Comparison of ENCODE assay signal across 30 cellular contexts in the genomic region with DNA sequence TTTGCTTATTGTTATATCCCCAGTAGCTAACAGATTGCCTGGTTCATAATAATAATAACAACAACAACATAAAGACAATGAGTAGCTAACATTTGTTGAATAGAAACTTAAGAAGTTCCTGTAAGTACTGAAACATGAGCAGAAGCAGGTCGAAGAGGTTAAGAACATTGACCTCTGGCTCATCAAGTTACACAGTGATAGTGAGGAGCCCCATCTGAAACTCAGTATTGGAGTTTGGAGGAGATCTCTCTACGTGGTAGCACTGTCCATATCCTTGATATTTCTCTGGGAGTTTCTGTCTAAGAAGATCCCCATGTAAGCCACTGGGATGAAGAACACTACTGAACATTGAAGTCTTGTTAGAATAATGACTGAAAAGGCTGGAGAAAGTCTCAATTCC.
"Had no signal": no experiment of that assay in that cellular context is flagged by ENCODE, and none has a peak within 500 bp of the region (broad histone marks: within the 10 kb centered on the region; RNA-seq: fewer than 3 reads in every experiment).

No MANE protein-coding gene starts in this region.

- H3K4me3 Mint-ChIP-seq: activated CD4-positive, alpha-beta memory T cell treated with anti-CD3 and anti-CD28 coated beads, Interleukin-2, amount 10 ng/mL, durations not matched to agents 7 days and 5 days; activated CD4-positive, alpha-beta T cell treated with anti-CD3 and anti-CD28 coated beads, Interleukin-2, amount 10 ng/mL, durations not matched to agents 7 days and 5 days; activated naive CD4-positive, alpha-beta T cell treated with anti-CD3 and anti-CD28 coated beads, Interleukin-2, amount 10 ng/mL, durations not matched to agents 7 days and 5 days; activated naive CD8-positive, alpha-beta T cell treated with anti-CD3 and anti-CD28 coated beads, Interleukin-2, amount 10 ng/mL, durations not matched to agents 7 days and 5 days; activated T-cell treated with anti-CD3 and anti-CD28 coated beads, Interleukin-2, amount 50 U/mL, for 24 hours; activated T-cell treated with anti-CD3 and anti-CD28 coated beads, Interleukin-2, amount 50 U/mL, for 72 hours; central memory CD8-positive, alpha-beta T cell; dendritic cell treated with granulocyte-macrophage colony-stimulating factor and Interleukin-4, amounts not matched to agents 40 ng/mL and 50 ng/mL, for 4 days; endodermal cell; WTC11 had no signal

- ATAC-seq: activated naive CD4-positive, alpha-beta T cell treated with anti-CD3 and anti-CD28 coated beads, Interleukin-2, amount 50 U/mL, for 72 hours; activated T-cell treated with anti-CD3 and anti-CD28 coated beads, Interleukin-2, amount 50 U/mL, for 72 hours; esophagus mucosa; foreskin keratinocyte; gastroesophageal sphincter; WTC11 had no signal

- H3K36me3 ChIP-seq: ascending aorta, brain microvascular endothelial cell, gastroesophageal sphincter had no signal

- H3K4me1 ChIP-seq: ascending aorta had no signal

- H3K4me1 Mint-ChIP-seq: activated CD4-positive, alpha-beta memory T cell treated with anti-CD3 and anti-CD28 coated beads, Interleukin-2, amount 10 ng/mL, durations not matched to agents 7 days and 5 days; activated CD4-positive, alpha-beta T cell treated with anti-CD3 and anti-CD28 coated beads, Interleukin-2, amount 10 ng/mL, durations not matched to agents 7 days and 5 days; activated naive CD4-positive, alpha-beta T cell treated with anti-CD3 and anti-CD28 coated beads, Interleukin-2, amount 10 ng/mL, durations not matched to agents 7 days and 5 days; activated naive CD8-positive, alpha-beta T cell treated with anti-CD3 and anti-CD28 coated beads, Interleukin-2, amount 10 ng/mL, durations not matched to agents 7 days and 5 days; central memory CD8-positive, alpha-beta T cell; WTC11 had no signal

- H3K27ac Mint-ChIP-seq: activated CD4-positive, alpha-beta memory T cell treated with anti-CD3 and anti-CD28 coated beads, Interleukin-2, amount 10 ng/mL, durations not matched to agents 7 days and 5 days; activated CD4-positive, alpha-beta T cell treated with anti-CD3 and anti-CD28 coated beads, Interleukin-2, amount 10 ng/mL, durations not matched to agents 7 days and 5 days; activated naive CD4-positive, alpha-beta T cell treated with anti-CD3 and anti-CD28 coated beads, Interleukin-2, amount 10 ng/mL, durations not matched to agents 7 days and 5 days; activated naive CD4-positive, alpha-beta T cell treated with anti-CD3 and anti-CD28 coated beads, Interleukin-2, amount 50 U/mL, for 72 hours; activated naive CD8-positive, alpha-beta T cell treated with anti-CD3 and anti-CD28 coated beads, Interleukin-2, amount 10 ng/mL, durations not matched to agents 7 days and 5 days; activated T-cell treated with anti-CD3 and anti-CD28 coated beads, Interleukin-2, amount 50 U/mL, for 24 hours; activated T-cell treated with anti-CD3 and anti-CD28 coated beads, Interleukin-2, amount 50 U/mL, for 72 hours; dendritic cell treated with granulocyte-macrophage colony-stimulating factor and Interleukin-4, amounts not matched to agents 40 ng/mL and 50 ng/mL, for 4 days; endodermal cell; WTC11 had no signal

- H3K27ac ChIP-seq: ascending aorta, brain microvascular endothelial cell, coronary artery, dorsolateral prefrontal cortex, foreskin keratinocyte, gastroesophageal sphincter, VCaP had no signal

- FAIRE-seq: bronchial epithelial cell, TTC549 had no signal

- DNase-seq: activated CD4-positive, alpha-beta memory T cell treated with anti-CD3 and anti-CD28 coated beads, Interleukin-2, amount 10 ng/mL, durations not matched to agents 7 days and 5 days; activated CD4-positive, alpha-beta T cell treated with anti-CD3 and anti-CD28 coated beads for 1 hour; activated CD4-positive, alpha-beta T cell treated with anti-CD3 and anti-CD28 coated beads for 4 hours; activated CD4-positive, alpha-beta T cell treated with anti-CD3 and anti-CD28 coated beads, Interleukin-2, amount 10 ng/mL, durations not matched to agents 7 days and 5 days; activated CD4-positive, alpha-beta T cell treated with anti-CD3 and anti-CD28 coated beads, Interleukin-2, amount 50 U/mL, for 4 hours; activated CD8-positive, alpha-beta memory T cell treated with anti-CD3 and anti-CD28 coated beads, Interleukin-2, amount 50 U/mL, for 48 hours; activated gamma-delta T cell; activated naive CD4-positive, alpha-beta T cell; activated naive CD4-positive, alpha-beta T cell treated with anti-CD3 and anti-CD28 coated beads, Interleukin-2, amount 10 ng/mL, durations not matched to agents 7 days and 5 days; activated naive CD8-positive, alpha-beta T cell treated with anti-CD3 and anti-CD28 coated beads, Interleukin-2, amount 10 ng/mL, durations not matched to agents 7 days and 5 days; activated T-cell treated with anti-CD3 and anti-CD28 coated beads for 4 hours; activated T-cell treated with anti-CD3 and anti-CD28 coated beads, Interleukin-2, amount 50 U/mL, for 24 hours; activated T-cell treated with anti-CD3 and anti-CD28 coated beads, Interleukin-2, amount 50 U/mL, for 72 hours; brain microvascular endothelial cell; dorsolateral prefrontal cortex; effector memory CD4-positive, alpha-beta T cell; endodermal cell; foreskin keratinocyte; T-helper 2 cell had no signal

- H3K4me3 ChIP-seq: ascending aorta, coronary artery, dorsolateral prefrontal cortex, gastroesophageal sphincter had no signal

- H3K9me3 ChIP-seq: ascending aorta, gastroesophageal sphincter had no signal

- H3K36me3 Mint-ChIP-seq: activated naive CD4-positive, alpha-beta T cell treated with anti-CD3 and anti-CD28 coated beads, Interleukin-2, amount 10 ng/mL, durations not matched to agents 7 days and 5 days; activated naive CD4-positive, alpha-beta T cell treated with anti-CD3 and anti-CD28 coated beads, Interleukin-2, amount 50 U/mL, for 72 hours; activated naive CD8-positive, alpha-beta T cell treated with anti-CD3 and anti-CD28 coated beads, Interleukin-2, amount 10 ng/mL, durations not matched to agents 7 days and 5 days; WTC11 had no signal

- H3K9me3 Mint-ChIP-seq: activated CD4-positive, alpha-beta T cell treated with anti-CD3 and anti-CD28 coated beads, Interleukin-2, amount 10 ng/mL, durations not matched to agents 7 days and 5 days; activated naive CD4-positive, alpha-beta T cell treated with anti-CD3 and anti-CD28 coated beads, Interleukin-2, amount 10 ng/mL, durations not matched to agents 7 days and 5 days; activated naive CD4-positive, alpha-beta T cell treated with anti-CD3 and anti-CD28 coated beads, Interleukin-2, amount 50 U/mL, for 72 hours; activated naive CD8-positive, alpha-beta T cell treated with anti-CD3 and anti-CD28 coated beads, Interleukin-2, amount 10 ng/mL, durations not matched to agents 7 days and 5 days; dendritic cell treated with granulocyte-macrophage colony-stimulating factor and Interleukin-4, amounts not matched to agents 40 ng/mL and 50 ng/mL, for 4 days; endodermal cell; WTC11 had no signal

- H3K27me3 ChIP-seq: ascending aorta, brain microvascular endothelial cell, dorsolateral prefrontal cortex, foreskin keratinocyte, gastroesophageal sphincter had no signal

- H3K27me3 Mint-ChIP-seq: activated CD4-positive, alpha-beta memory T cell treated with anti-CD3 and anti-CD28 coated beads, Interleukin-2, amount 10 ng/mL, durations not matched to agents 7 days and 5 days; activated CD4-positive, alpha-beta T cell treated with anti-CD3 and anti-CD28 coated beads, Interleukin-2, amount 10 ng/mL, durations not matched to agents 7 days and 5 days; activated naive CD4-positive, alpha-beta T cell treated with anti-CD3 and anti-CD28 coated beads, Interleukin-2, amount 10 ng/mL, durations not matched to agents 7 days and 5 days; activated naive CD8-positive, alpha-beta T cell treated with anti-CD3 and anti-CD28 coated beads, Interleukin-2, amount 10 ng/mL, durations not matched to agents 7 days and 5 days; activated T-cell treated with anti-CD3 and anti-CD28 coated beads, Interleukin-2, amount 50 U/mL, for 24 hours; central memory CD8-positive, alpha-beta T cell; dendritic cell treated with granulocyte-macrophage colony-stimulating factor and Interleukin-4, amounts not matched to agents 40 ng/mL and 50 ng/mL, for 4 days had no signal
